10 cellular contexts compared by ENCODE assay signal in the genomic region with DNA sequence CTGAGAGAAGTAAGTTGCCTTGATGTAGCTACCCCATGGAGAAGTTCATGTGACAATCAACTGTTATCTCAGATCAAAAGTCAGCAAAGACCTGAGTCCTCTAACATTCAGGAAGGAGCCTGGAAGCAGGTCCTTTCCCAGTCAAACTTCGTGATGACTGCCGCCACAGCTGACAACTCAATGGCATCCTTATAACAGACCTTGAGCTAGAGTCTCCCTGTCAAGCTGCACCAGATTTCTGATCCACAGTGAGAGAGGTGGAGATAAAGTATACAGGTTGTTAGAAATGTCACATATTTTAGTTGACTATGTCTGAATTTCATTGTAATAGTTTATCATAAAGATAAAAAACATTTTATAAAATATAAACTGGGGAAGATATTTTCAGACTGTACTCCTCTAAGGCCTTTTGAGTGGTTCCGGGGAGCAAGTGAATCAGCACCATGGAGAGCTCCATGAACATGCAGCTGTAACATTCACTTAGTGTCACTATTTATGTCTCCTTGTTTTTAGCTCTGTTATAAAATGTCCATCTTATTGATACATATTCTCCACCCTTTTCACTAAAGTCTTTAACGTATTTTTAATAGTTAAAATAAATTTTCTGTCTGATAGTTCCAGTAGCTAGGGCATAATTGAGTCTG.
DNase-seq lines count a peak whose midpoint lies in the region; ATAC-seq and TF ChIP-seq lines count a peak whose summit lies in the region.
"Had no signal": no experiment of that assay in that cellular context is flagged by ENCODE, and none has a peak within 500 bp of the region (broad histone marks: within the 10 kb centered on the region; RNA-seq: fewer than 3 reads in every experiment).

No MANE protein-coding gene starts in this region.

- no peaks in the 10 kb centered on the region for H3K36me3 ChIP-seq in NT2/D1 (ENCODE audit: insufficient read depth, insufficient read length, low read length)
- no peaks in the 10 kb centered on the region for H3K36me3 ChIP-seq in neuronal stem cell (replicated peaks in 1 of 2; ENCODE audit: control insufficient read depth in 2 of 2, insufficient read depth in 2 of 2, low read length in 2 of 2)

- H3K9me3 ChIP-seq in NT2/D1 (ENCODE audit: insufficient read depth, low read length), result no peaks in the 10 kb centered on the region
- H3K9me3 ChIP-seq in neuronal stem cell (replicated peaks in 1 of 2; ENCODE audit: control insufficient read depth in 2 of 2, insufficient read depth in 1 of 2, low read depth in 1 of 2, low read length in 2 of 2), result no peaks in the 10 kb centered on the region

- no peak overlapping the region for H3K4ac ChIP-seq in neuronal stem cell (ENCODE audit: low read length)

- peak; percentile 5 for DNase-seq in activated CD4-positive, alpha-beta T cell treated with anti-CD3 and anti-CD28 coated beads for 48 hours
- DNase-seq in activated CD4-positive, alpha-beta T cell treated with anti-CD3 and anti-CD28 coated beads, Interleukin-2, amount 50 U/mL, for 1 hour, result no peak
- DNase-seq in NT2/D1 (ENCODE audit: low read depth, low spot score) (peak; percentile 18), ecto neural progenitor cell (ENCODE audit: low spot score) (peak; percentile 49), neuronal stem cell (ENCODE audit: low spot score) (peak; percentile 70)
- DNase-seq: activated T-cell treated with anti-CD3 and anti-CD28 coated beads, Interleukin-2, amount 50 U/mL, for 48 hours; NCI-H510A treated with DMSO at 0.1 percent for 48 hours had no signal

- no peak overlapping the region for H3K23ac ChIP-seq in neuronal stem cell (ENCODE audit: low read depth, low read length, poor library complexity)

- no peak overlapping the region for H2AK5ac ChIP-seq in neuronal stem cell (ENCODE audit: low read depth, low read length)

- H2BK15ac ChIP-seq in neuronal stem cell (ENCODE audit: low read length), result no peak overlapping the region

- no peak overlapping the region for H3K27ac ChIP-seq in neuronal stem cell (replicated peaks; ENCODE audit: low read length)

- H3K79me1 ChIP-seq in neuronal stem cell (ENCODE audit: low read depth, low read length), result no peaks in the 10 kb centered on the region

- no peak overlapping the region for H4K8ac ChIP-seq in neuronal stem cell (ENCODE audit: low read depth, low read length)

- no peak overlapping the region for H2BK120ac ChIP-seq in neuronal stem cell (ENCODE audit: low read depth, low read length)

- H2BK12ac ChIP-seq in neuronal stem cell (ENCODE audit: low read length), result no peak overlapping the region

- H2AFZ ChIP-seq in neuronal stem cell (ENCODE audit: low read length), result no peak overlapping the region

- no CpG with 5 or more reads among the region's 4 CpGs for WGBS in neuronal stem cell (ENCODE audit: extremely low coverage in 2 of 2, insufficient read length in 2 of 2, insufficient replicate concordance in 1 of 2), 2 donors

- no peak for TF ChIP-seq POLR2A in GM18505 (IDR thresholded peaks at IDR 0.05; ENCODE audit: borderline replicate concordance, extremely low read depth, insufficient read depth, insufficient read length)

- H3K18ac ChIP-seq in neuronal stem cell (ENCODE audit: low read length), result no peak overlapping the region

- ATAC-seq in GM18505 (IDR thresholded peaks at IDR 0.05; ENCODE audit: unreplicated experiment) (no peak), HG03571 (IDR thresholded peaks at IDR 0.05; ENCODE audit: unreplicated experiment) (no peak), HG03280 (IDR thresholded peaks at IDR 0.05; ENCODE audit: unreplicated experiment) (no peak)

- no peak overlapping the region for H3K14ac ChIP-seq in neuronal stem cell (ENCODE audit: low read length)

- no peaks in the 10 kb centered on the region for H3K27me3 ChIP-seq in NT2/D1 (ENCODE audit: insufficient read depth, insufficient read length)
- H3K27me3 ChIP-seq in neuronal stem cell (ENCODE audit: control insufficient read depth in 3 of 3, insufficient read depth in 3 of 3, low read depth in 1 of 3, low read length in 3 of 3), result no peaks in the 10 kb centered on the region

- H3K4me1 ChIP-seq in NT2/D1 (ENCODE audit: insufficient read depth, insufficient read length) (no peaks in the 10 kb centered on the region), neuronal stem cell (ENCODE audit: control insufficient read depth in 2 of 2, insufficient read depth in 1 of 2, low read depth in 1 of 2, low read length in 2 of 2) (no peaks in the 10 kb centered on the region)

- H3K4me3 ChIP-seq in NT2/D1 (ENCODE audit: insufficient read length, low read depth) (no peak overlapping the region), neuronal stem cell (ENCODE audit: low read length in 2 of 2) (no peak overlapping the region)

- no peak overlapping the region for H3K4me2 ChIP-seq in neuronal stem cell (ENCODE audit: insufficient read depth, low read length, poor library complexity, severe bottlenecking)

- H3K9ac ChIP-seq in NT2/D1 (ENCODE audit: insufficient read length, low read depth) (no peak overlapping the region), neuronal stem cell (ENCODE audit: low read depth, low read length, poor library complexity) (no peak overlapping the region)

- no peak overlapping the region for H4K91ac ChIP-seq in neuronal stem cell (ENCODE audit: low read depth, low read length, poor library complexity)

- H2BK5ac ChIP-seq in neuronal stem cell (ENCODE audit: low read length), result no peak overlapping the region
